ENCODE assay signal across 21 cellular contexts in genomic region chrX:11097920-11098319, GRCh38.
"Had no signal": no experiment of that assay in that cellular context is flagged by ENCODE, and none has a peak within 500 bp of the region (broad histone marks: within the 10 kb centered on the region; RNA-seq: fewer than 3 reads in every experiment).

No MANE protein-coding gene starts in this region.

- ATAC-seq: activated CD4-positive, alpha-beta T cell treated with anti-CD3 and anti-CD28 coated beads for 36 hours; activated CD8-positive, alpha-beta memory T cell treated with anti-CD3 and anti-CD28 coated beads, Interleukin-2, amount 10 ng/mL, durations not matched to agents 7 days and 5 days; activated CD8-positive, alpha-beta T cell treated with anti-CD3 and anti-CD28 coated beads, Interleukin-2, amount 10 ng/mL, durations not matched to agents 7 days and 5 days; body of pancreas; sciatic nerve; stimulated activated naive CD8-positive, alpha-beta T cell treated with anti-CD3 and anti-CD28 coated beads, Interleukin-15, Interleukin-2, amounts not matched to agents 100 U/mL and 50 U/mL, for 24 hours had no signal

- H3K36me3 ChIP-seq: colonic mucosa, left ventricle myocardium inferior, ovary, uterus had no signal

- H3K27me3 ChIP-seq: body of pancreas, colonic mucosa, ovary, testis, uterus had no signal

- H3K4me1 ChIP-seq: body of pancreas, colonic mucosa, left ventricle myocardium inferior, testis, uterus had no signal

- H3K4me3 ChIP-seq: body of pancreas, colonic mucosa, dorsolateral prefrontal cortex, left ventricle myocardium inferior, ovary, skin epidermis, testis, uterus had no signal

- H3K27ac ChIP-seq: body of pancreas, colonic mucosa, dorsolateral prefrontal cortex, left ventricle myocardium inferior, ovary, skin epidermis, testis, uterus had no signal

- DNase-seq: activated CD4-positive, alpha-beta T cell treated with anti-CD3 and anti-CD28 coated beads for 36 hours; activated CD4-positive, CD25-positive, alpha-beta regulatory T cell; activated CD8-positive, alpha-beta memory T cell treated with anti-CD3 and anti-CD28 coated beads, Interleukin-2, amount 10 ng/mL, durations not matched to agents 7 days and 5 days; activated CD8-positive, alpha-beta T cell treated with anti-CD3 and anti-CD28 coated beads, Interleukin-2, amount 10 ng/mL, durations not matched to agents 7 days and 5 days; activated effector memory CD4-positive, alpha-beta T cell treated with Interleukin-2 at 50 U/mL for 16 hours; activated naive CD4-positive, alpha-beta T cell treated with Interleukin-2 at 50 U/mL for 16 hours; anterior cingulate cortex; body of pancreas; colonic mucosa; dorsolateral prefrontal cortex; effector memory CD4-positive, alpha-beta T cell; left ventricle myocardium inferior; ovary; stimulated activated CD4-positive, alpha-beta T cell treated with anti-CD3 and anti-CD28 coated beads, Interleukin-12 subunit alpha, Interleukin-12 subunit beta, amount 100 ng/mL, for 4 hours; stimulated activated CD4-positive, alpha-beta T cell treated with anti-CD3 and anti-CD28 coated beads, Interleukin-4, amount 100 ng/mL, for 1 hour; stimulated activated naive CD8-positive, alpha-beta T cell treated with anti-CD3 and anti-CD28 coated beads, Interleukin-15, Interleukin-2, amounts not matched to agents 100 U/mL and 50 U/mL, for 24 hours; testis; uterus had no signal

- H3K9me3 ChIP-seq: body of pancreas, colonic mucosa, left ventricle myocardium inferior, ovary, testis, uterus had no signal

- FAIRE-seq: frontal cortex had no signal
